Comparison of ENCODE assay signal across 27 cellular contexts in genomic region chr5:43638556-43638955, GRCh38. TPM values are rescaled to one million over a fixed set of nuclear protein-coding genes. Genes with fewer than 3 reads are reported as not detected.
DNase-seq lines count a peak whose midpoint lies in the region; ATAC-seq lines count a peak whose summit lies in the region.
"Had no signal": no experiment of that assay in that cellular context is flagged by ENCODE, and none has a peak within 500 bp of the region (broad histone marks: within the 10 kb centered on the region; RNA-seq: fewer than 3 reads in every experiment).

No MANE protein-coding gene starts in this region.

- H3K4me1 Mint-ChIP-seq in stimulated activated effector memory CD8-positive, alpha-beta T cell treated with anti-CD3 and anti-CD28 coated beads, Interleukin-12 subunit alpha, Interleukin-12 subunit beta, amount 100 ng/mL, for 72 hours: peaks cover 5% of the 10 kb centered on the region
- H3K4me1 Mint-ChIP-seq: activated CD4-positive, alpha-beta memory T cell treated with anti-CD3 and anti-CD28 coated beads, Interleukin-2, amount 10 ng/mL, durations not matched to agents 7 days and 5 days had no signal

- H3K27ac Mint-ChIP-seq in stimulated activated effector memory CD8-positive, alpha-beta T cell treated with anti-CD3 and anti-CD28 coated beads, Interleukin-12 subunit alpha, Interleukin-12 subunit beta, amount 100 ng/mL, for 72 hours: peak overlapping the region; percentile 11
- H3K27ac Mint-ChIP-seq: activated CD4-positive, alpha-beta memory T cell treated with anti-CD3 and anti-CD28 coated beads, Interleukin-2, amount 10 ng/mL, durations not matched to agents 7 days and 5 days; activated naive CD4-positive, alpha-beta T cell treated with anti-CD3 and anti-CD28 coated beads for 36 hours; activated T-helper 1 cell treated with anti-CD3 and anti-CD28 coated beads, Interleukin-12 subunit alpha, Interleukin-12 subunit beta, Interleukin-2, Interleukin-4 antibody, amounts not matched to agents 30 ng/mL and 10 ng/mL and 1 ng/mL, durations not matched to agents 14 hours and 24 hours and 36 hours; type B pancreatic cell had no signal

- ATAC-seq in stimulated activated effector memory CD8-positive, alpha-beta T cell treated with anti-CD3 and anti-CD28 coated beads, Interleukin-12 subunit alpha, Interleukin-12 subunit beta, amount 100 ng/mL, for 72 hours: no peak
- ATAC-seq in HG02938 (IDR thresholded peaks at IDR 0.05; ENCODE audit: unreplicated experiment) (no peak), HG03280 (IDR thresholded peaks at IDR 0.05; ENCODE audit: unreplicated experiment) (no peak)
- ATAC-seq: body of pancreas; left ventricle myocardium superior; naive thymus-derived CD4-positive, alpha-beta T cell; Panc1 had no signal

- H3K36me3 Mint-ChIP-seq in stimulated activated effector memory CD8-positive, alpha-beta T cell treated with anti-CD3 and anti-CD28 coated beads, Interleukin-12 subunit alpha, Interleukin-12 subunit beta, amount 100 ng/mL, for 72 hours: peaks cover 37% of the 10 kb centered on the region

- H3K9me3 Mint-ChIP-seq in stimulated activated effector memory CD8-positive, alpha-beta T cell treated with anti-CD3 and anti-CD28 coated beads, Interleukin-12 subunit alpha, Interleukin-12 subunit beta, amount 100 ng/mL, for 72 hours: no peaks in the 10 kb centered on the region
- H3K9me3 Mint-ChIP-seq: activated CD4-positive, alpha-beta memory T cell treated with anti-CD3 and anti-CD28 coated beads, Interleukin-2, amount 10 ng/mL, durations not matched to agents 7 days and 5 days; activated naive CD4-positive, alpha-beta T cell treated with anti-CD3 and anti-CD28 coated beads for 36 hours; activated T-helper 1 cell treated with anti-CD3 and anti-CD28 coated beads, Interleukin-12 subunit alpha, Interleukin-12 subunit beta, Interleukin-2, Interleukin-4 antibody, amounts not matched to agents 30 ng/mL and 10 ng/mL and 1 ng/mL, durations not matched to agents 14 hours and 24 hours and 36 hours; naive thymus-derived CD4-positive, alpha-beta T cell; type B pancreatic cell had no signal

- DNase-seq in GM03348 (ENCODE audit: low spot score) (peak; percentile 22), M059J (ENCODE audit: low read depth) (peak; percentile 15), fibroblast of peridontal ligament (ENCODE audit: extremely low read depth) (peak; percentile 60), NCI-H146 (lab: John Stamatoyannopoulos, UW) (no peak), activated gamma-delta T cell treated with Interleukin-2 at 50 U/mL for 16 hours (no peak)
- no peak for DNase-seq in stimulated activated effector memory CD8-positive, alpha-beta T cell treated with anti-CD3 and anti-CD28 coated beads, Interleukin-12 subunit alpha, Interleukin-12 subunit beta, amount 100 ng/mL, for 72 hours (ENCODE audit: low spot score in 2 of 2)
- DNase-seq: activated CD4-positive, alpha-beta memory T cell treated with anti-CD3 and anti-CD28 coated beads, Interleukin-2, amount 10 ng/mL, durations not matched to agents 7 days and 5 days; activated CD4-positive, CD25-positive, alpha-beta regulatory T cell treated with anti-CD3 and anti-CD28 coated beads, Interleukin-2, amount 50 U/mL, for 72 hours; activated CD8-positive, alpha-beta memory T cell treated with anti-CD3 and anti-CD28 coated beads, Interleukin-2, amount 50 U/mL, for 4 hours; activated naive CD4-positive, alpha-beta T cell treated with anti-CD3 and anti-CD28 coated beads for 36 hours; adrenal gland; body of pancreas; glutamatergic neuron; HCEC 1CT; KBM-7; left ventricle myocardium superior; midbrain; naive thymus-derived CD4-positive, alpha-beta T cell; NCI-H1417; NCI-H2107; SHP77; stimulated activated CD4-positive, alpha-beta T cell treated with anti-CD3 and anti-CD28 coated beads, Interleukin-4, amount 100 ng/mL, for 24 hours had no signal

- no peak overlapping the region for H3K4me3 Mint-ChIP-seq in stimulated activated effector memory CD8-positive, alpha-beta T cell treated with anti-CD3 and anti-CD28 coated beads, Interleukin-12 subunit alpha, Interleukin-12 subunit beta, amount 100 ng/mL, for 72 hours
- H3K4me3 Mint-ChIP-seq: activated CD4-positive, alpha-beta memory T cell treated with anti-CD3 and anti-CD28 coated beads, Interleukin-2, amount 10 ng/mL, durations not matched to agents 7 days and 5 days; activated naive CD4-positive, alpha-beta T cell treated with anti-CD3 and anti-CD28 coated beads for 36 hours; activated T-helper 1 cell treated with anti-CD3 and anti-CD28 coated beads, Interleukin-12 subunit alpha, Interleukin-12 subunit beta, Interleukin-2, Interleukin-4 antibody, amounts not matched to agents 30 ng/mL and 10 ng/mL and 1 ng/mL, durations not matched to agents 14 hours and 24 hours and 36 hours; naive thymus-derived CD4-positive, alpha-beta T cell; type B pancreatic cell had no signal

RNA-seq across cellular contexts. Expression of gene NNT, which starts 35.6 kb away (rescaled TPM):
- total RNA-seq in M059J (2014; rRNA removed; shearing (Covaris generic)): 44.2 and 76.1 TPM in 2 replicates

Comparison
In these comparisons a context has a peak if more than half of its experiments do, and no peak if none do; other contexts are left out.
1. DNase-seq: peak in GM03348 (single experiment), M059J (single experiment) and fibroblast of peridontal ligament (single experiment); none in stimulated activated effector memory CD8-positive, alpha-beta T cell treated with anti-CD3 and anti-CD28 coated beads, Interleukin-12 subunit alpha, Interleukin-12 subunit beta, amount 100 ng/mL, for 72 hours (0 of 2), NCI-H146 (single experiment) and activated gamma-delta T cell treated with Interleukin-2 at 50 U/mL for 16 hours (single experiment).